Comparison of ENCODE assay signal across 9 cellular contexts in the genomic region with DNA sequence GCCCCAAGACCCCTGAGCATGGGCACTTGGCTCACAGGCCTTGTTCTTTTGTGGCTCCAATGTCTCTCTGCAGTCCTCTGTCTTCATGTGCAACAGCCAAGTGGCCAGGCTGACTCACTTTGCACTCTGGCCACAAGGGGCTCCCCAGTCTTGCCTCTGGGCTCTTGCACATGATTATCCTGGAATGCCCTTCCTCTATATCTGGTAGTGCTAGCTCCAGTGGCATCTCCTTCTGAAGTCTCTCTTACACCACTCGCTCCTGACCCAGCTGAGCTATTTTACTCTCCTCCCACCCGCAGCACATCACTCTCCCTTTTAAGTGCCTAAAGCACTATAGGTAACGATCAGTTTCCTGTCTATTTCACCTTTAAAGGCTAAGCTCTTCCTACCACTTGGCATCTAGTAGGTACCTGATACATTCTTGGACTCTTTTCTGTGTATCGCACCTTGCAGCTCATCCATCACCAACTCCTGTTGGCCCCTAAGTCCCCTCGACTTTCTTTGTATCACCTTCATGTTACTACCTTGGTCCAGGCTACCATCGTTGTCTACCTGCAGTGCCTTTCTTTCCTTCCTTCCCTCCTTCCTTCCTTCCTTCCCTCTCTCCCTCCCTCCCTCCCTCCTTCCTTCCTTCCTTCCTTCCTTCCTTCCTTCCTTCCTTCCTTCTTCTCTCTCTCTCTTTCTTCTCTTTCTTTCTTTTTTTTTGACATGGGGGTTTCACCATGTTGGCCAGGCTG. TPM values are rescaled to one million over a fixed set of nuclear protein-coding genes. Genes with fewer than 3 reads are reported as not detected.
A peak's percentile ranks its signal among the peaks of the same experiment; 100 is the strongest.
DNase-seq lines count a peak whose midpoint lies in the region; ATAC-seq and TF ChIP-seq lines count a peak whose summit lies in the region.
"Had no signal": no experiment of that assay in that cellular context is flagged by ENCODE, and none has a peak within 500 bp of the region (broad histone marks: within the 10 kb centered on the region; RNA-seq: fewer than 3 reads in every experiment).

No MANE protein-coding gene starts in this region.

- H3K27me3 ChIP-seq in H7 (ENCODE audit: control insufficient read depth, insufficient read depth, low read length) (peaks cover 4% of the 10 kb centered on the region; the same call in 1 of the 2 replicates), left ventricle myocardium inferior (ENCODE audit: low read depth) (peaks cover 2% of the 10 kb centered on the region)

- H3K36me3 Mint-ChIP-seq in stimulated activated memory B cell treated with anti-CD40 and anti-IgM and Interleukin-4, amounts not matched to agents 10 μg/mL and 1 μg/mL and 100 μg/mL, for 72 hours = no peaks in the 10 kb centered on the region

- no peak overlapping the region for H3K27ac Mint-ChIP-seq in stimulated activated memory B cell treated with anti-CD40 and anti-IgM and Interleukin-4, amounts not matched to agents 10 μg/mL and 1 μg/mL and 100 μg/mL, for 72 hours

- no peak overlapping the region for H3K9ac ChIP-seq in SK-N-MC (ENCODE audit: insufficient read length)

- DNase-seq in AG08396 (ENCODE audit: low spot score) = peak; percentile 61
- DNase-seq in H7 = peak; percentile 79
- DNase-seq in SK-N-MC (ENCODE audit: low read depth, low spot score) = no peak
- no peak for DNase-seq in left ventricle myocardium inferior
- no peak for DNase-seq in anterior cingulate cortex (lab: John Stamatoyannopoulos, UW)
- no peak for DNase-seq in inferior parietal cortex (ENCODE audit: extremely low spot score)
- DNase-seq: stimulated activated naive CD4-positive, alpha-beta T cell had no signal

- H3K4me1 ChIP-seq in left ventricle myocardium inferior = peaks cover 22% of the 10 kb centered on the region

- H3K9me3 ChIP-seq in SK-N-MC (ENCODE audit: low read depth, low read length) = no peaks in the 10 kb centered on the region
- H3K9me3 ChIP-seq in left ventricle myocardium inferior (replicated peaks) = no peaks in the 10 kb centered on the region

- peak; percentile 40 for TF ChIP-seq CTCF in left ventricle myocardium inferior (IDR thresholded peaks at IDR 0.05; ENCODE audit: borderline replicate concordance)

- H3K4me3 ChIP-seq in H7 (ENCODE audit: insufficient read depth, low read depth, low read length) (no peak overlapping the region), SK-N-MC (peak overlapping the region; percentile 57), left ventricle myocardium inferior (no peak overlapping the region)

- peaks cover 15% of the 10 kb centered on the region for H3K27me3 Mint-ChIP-seq in stimulated activated memory B cell treated with anti-CD40 and anti-IgM and Interleukin-4, amounts not matched to agents 10 μg/mL and 1 μg/mL and 100 μg/mL, for 72 hours

- no peaks in the 10 kb centered on the region for H3K36me3 ChIP-seq in H7 (replicated peaks; ENCODE audit: control insufficient read depth, insufficient read depth, low read length)
- no peaks in the 10 kb centered on the region; the same call in 1 of the 2 replicates for H3K36me3 ChIP-seq in SK-N-MC (ENCODE audit: insufficient read depth, low read length)
- no peaks in the 10 kb centered on the region for H3K36me3 ChIP-seq in left ventricle myocardium inferior

- no peaks in the 10 kb centered on the region for H3K9me3 Mint-ChIP-seq in stimulated activated memory B cell treated with anti-CD40 and anti-IgM and Interleukin-4, amounts not matched to agents 10 μg/mL and 1 μg/mL and 100 μg/mL, for 72 hours

- H3K4me3 Mint-ChIP-seq in stimulated activated memory B cell treated with anti-CD40 and anti-IgM and Interleukin-4, amounts not matched to agents 10 μg/mL and 1 μg/mL and 100 μg/mL, for 72 hours = no peak overlapping the region

- ATAC-seq in stimulated activated memory B cell treated with anti-CD40 and anti-IgM and Interleukin-4, amounts not matched to agents 10 μg/mL and 1 μg/mL and 100 μg/mL, for 72 hours = no peak
- ATAC-seq in HG03097 (IDR thresholded peaks at IDR 0.05; ENCODE audit: low FRiP score, unreplicated experiment) = no peak

- intact Hi-C loops in left ventricle myocardium inferior (cut with micrococcal nuclease) = no loop called here

- peak overlapping the region; percentile 85 for H3K27ac ChIP-seq in SK-N-MC
- H3K27ac ChIP-seq in left ventricle myocardium inferior (replicated peaks) = no peak overlapping the region

- no peaks in the 10 kb centered on the region for H3K4me1 Mint-ChIP-seq in stimulated activated memory B cell treated with anti-CD40 and anti-IgM and Interleukin-4, amounts not matched to agents 10 μg/mL and 1 μg/mL and 100 μg/mL, for 72 hours

RNA-seq across cellular contexts. Expression of a gene that starts 21.8 kb away (rescaled TPM):
- 0.17 TPM in 1 of 2 replicates, not detected in the other for total RNA-seq in H7 (2014; rRNA removed; shearing (Covaris generic))
- total RNA-seq in left ventricle myocardium inferior = 0.16 TPM

Comparison
In these comparisons a context has a peak if more than half of its experiments do, and no peak if none do; other contexts are left out.
1. DNase-seq: peak in AG08396 (single experiment) and H7 (single experiment); none in SK-N-MC (single experiment), left ventricle myocardium inferior (single experiment), anterior cingulate cortex (0 of 58) and inferior parietal cortex (single experiment).